9 cellular contexts compared by ENCODE assay signal in genomic region chr2:31324000-31324633, GRCh38.
A peak's percentile ranks its signal among the peaks of the same experiment; 100 is the strongest.
DNase-seq lines count a peak whose midpoint lies in the region; ATAC-seq, FAIRE-seq and TF ChIP-seq lines count a peak whose summit lies in the region.
"Had no signal": no experiment of that assay in that cellular context is flagged by ENCODE, and none has a peak within 500 bp of the region (broad histone marks: within the 10 kb centered on the region; RNA-seq: fewer than 3 reads in every experiment).

No MANE protein-coding gene starts in this region.

- H3K4me3 Mint-ChIP-seq in activated T-cell treated with anti-CD3 and anti-CD28 coated beads, Interleukin-2, amount 50 U/mL, for 24 hours: peak overlapping the region; percentile 6

- no peak overlapping the region for H3K4me2 ChIP-seq in GM12878 (ENCODE audit: control insufficient read depth, insufficient read depth)

- no peak for DNase-seq in activated T-cell treated with anti-CD3 and anti-CD28 coated beads, Interleukin-2, amount 50 U/mL, for 24 hours
- DNase-seq in activated T-cell treated with anti-CD3 and anti-CD28 coated beads, Interleukin-2, amount 50 U/mL, for 48 hours: no peak
- peak; percentile 40 for DNase-seq in GM12878 (ENCODE audit: low read depth, low spot score)
- DNase-seq in renal cortical epithelial cell (ENCODE audit: low read depth): peak; percentile 65
- no peak for DNase-seq in iPS-NIHi7 (ENCODE audit: extremely low spot score)
- no peak for DNase-seq in NCI-H524 (lab: John Stamatoyannopoulos, UW)
- DNase-seq in hepatic stellate cell (ENCODE audit: low spot score): no peak

- SMC1A ChIA-PET in GM12878 (lab: Charles Lee; ENCODE audit: uncharacterized antibody, unreplicated experiment): interaction anchor here (0.7 to 1.8 kb wide), 6 partner anchors 9 to 612 kb away, joined by 3 to 10 read pairs (median 4); no protein-coding TSS in a partner anchor

- TF ChIP-seq CTCF in GM12878 (IDR thresholded peaks at IDR 0.05 in 2 of 3, conservative IDR thresholded peaks at IDR 0.05 in 1 of 3; ENCODE audit: control insufficient read depth in 2 of 3, extremely low read depth in 1 of 3, insufficient read depth in 1 of 3, low read depth in 3 of 3, low read length in 3 of 3): no peak

- peak overlapping the region; percentile 17; the same call in 1 of the 2 replicates for H3K4me3 ChIP-seq in GM12878

- H3K27me3 ChIP-seq in GM12878 (replicated peaks in 1 of 2; ENCODE audit: control insufficient read depth in 2 of 2, insufficient read depth in 2 of 2, low read length in 1 of 2): no peaks in the 10 kb centered on the region

- peak; percentile 59 for FAIRE-seq in GM12878 (lab: Jason Lieb, UNC)

- ATAC-seq in HG03175 (IDR thresholded peaks at IDR 0.05; ENCODE audit: unreplicated experiment): peak; percentile 83
- ATAC-seq in GM12878: peak; percentile 85

- in situ Hi-C loops in GM12878 (cut with MboI): no loop called here

- H2AFZ ChIP-seq in GM12878 (ENCODE audit: control insufficient read depth, low read depth, low read length): no peak overlapping the region

- H3K27ac Mint-ChIP-seq in activated T-cell treated with anti-CD3 and anti-CD28 coated beads, Interleukin-2, amount 50 U/mL, for 24 hours: peak overlapping the region; percentile 73

- RAD21 ChIA-PET in GM12878 (lab: Charles Lee; ENCODE audit: unreplicated experiment): interaction anchor here (1.3 kb wide), 2 partner anchors 67 to 68 kb away, joined by 3 to 6 read pairs; no protein-coding TSS in a partner anchor

- intact Hi-C loops in GM12878 (cut with micrococcal nuclease; ENCODE audit: unreplicated experiment): no loop called here

- H3K36me3 ChIP-seq in GM12878 (ENCODE audit: control insufficient read depth in 2 of 2, insufficient read depth in 2 of 2, low read length in 1 of 2): no peaks in the 10 kb centered on the region

- no peaks in the 10 kb centered on the region for H3K79me2 ChIP-seq in GM12878 (ENCODE audit: control insufficient read depth, insufficient read depth, low read length)

- H3K4me1 ChIP-seq in GM12878 (ENCODE audit: control insufficient read depth, insufficient read depth, low read length): peaks cover 7% of the 10 kb centered on the region; the same call in 1 of the 2 replicates

- no TSS peak for BruUV-seq in GM12878 (replicated peaks; lab: Mats Ljungman, UMichigan)

- no peaks in the 10 kb centered on the region for H3K27me3 Mint-ChIP-seq in activated T-cell treated with anti-CD3 and anti-CD28 coated beads, Interleukin-2, amount 50 U/mL, for 24 hours

- TF ChIP-seq RAD21 in GM12878 (IDR thresholded peaks at IDR 0.05; ENCODE audit: insufficient read depth, low read depth, low read length): no peak

- H3K27ac ChIP-seq in GM12878 (ENCODE audit: control insufficient read depth, insufficient read depth): no peak overlapping the region
- H3K27ac ChIP-seq: C4-2B had no signal

- POLR2A ChIA-PET in GM12878 (lab: Charles Lee): no interaction called here

- TF ChIP-seq POLR2A in GM12878 (IDR thresholded peaks at IDR 0.05; ENCODE audit: low read depth, low read length): no peak

- H3K9ac ChIP-seq in GM12878 (ENCODE audit: control insufficient read depth, insufficient read depth, low read length): no peak overlapping the region

- peak; percentile 36 to 39; a peak in 1 of 4 replicates for TF ChIP-seq EP300 in GM12878 (IDR thresholded peaks at IDR 0.05; ENCODE audit: borderline replicate concordance in 1 of 2, control insufficient read depth in 1 of 2, low read depth in 2 of 2, low read length in 2 of 2)

- H4K20me1 ChIP-seq in GM12878 (ENCODE audit: control insufficient read depth, insufficient read depth): no peaks in the 10 kb centered on the region

- WGBS in GM12878 (ENCODE audit: insufficient coverage, insufficient replicate concordance, low lambda C conversion rate, missing lambda C conversion rate): 0% methylated on average over 5 of the region's 5 CpGs

- H3K36me3 Mint-ChIP-seq in activated T-cell treated with anti-CD3 and anti-CD28 coated beads, Interleukin-2, amount 50 U/mL, for 24 hours (ENCODE audit: low read depth): no peaks in the 10 kb centered on the region

- H3K9me3 ChIP-seq in GM12878 (replicated peaks; ENCODE audit: control insufficient read depth, insufficient read depth, low read length): no peaks in the 10 kb centered on the region

- CTCF ChIA-PET in GM12878 (lab: Yijun Ruan, JAX): interaction anchor here (1.0 to 3.4 kb wide), 4 partner anchors 9 to 613 kb away, joined by 3 to 11 read pairs (median 7); partner anchors contain the start of gene EHD3

- no peaks in the 10 kb centered on the region for H3K9me3 Mint-ChIP-seq in activated T-cell treated with anti-CD3 and anti-CD28 coated beads, Interleukin-2, amount 50 U/mL, for 24 hours

- H3K4me1 Mint-ChIP-seq in activated T-cell treated with anti-CD3 and anti-CD28 coated beads, Interleukin-2, amount 50 U/mL, for 24 hours (ENCODE audit: low read depth): peaks cover 43% of the 10 kb centered on the region

TF ChIP-seq in GM12878, 131 proteins besides CTCF, POLR2A, EP300 and RAD21 (continues in another document):
- TF ChIP-seq CEBPB (IDR thresholded peaks at IDR 0.05; ENCODE audit: borderline replicate concordance in 1 of 2, low read depth in 2 of 2, low read length in 2 of 2): no peak
- TF ChIP-seq NRF1 (conservative IDR thresholded peaks at IDR 0.05; ENCODE audit: low read depth, low read length): no peak
- TF ChIP-seq NR2C2 (IDR thresholded peaks at IDR 0.05; ENCODE audit: borderline replicate concordance, control insufficient read depth, insufficient read length, low read depth): no peak
- no peak for TF ChIP-seq POLR2AphosphoS2 (IDR thresholded peaks at IDR 0.05; ENCODE audit: low read depth, low read length)
- peak; percentile 73 for TF ChIP-seq DPF2 (IDR thresholded peaks at IDR 0.05)
- peak; percentile 66; the same call in 1 of the 2 replicates for TF ChIP-seq MEF2A (IDR thresholded peaks at IDR 0.05; ENCODE audit: insufficient read depth, low read depth, low read length)
- TF ChIP-seq ZNF24 (IDR thresholded peaks at IDR 0.05): 0 out of 2 replicates have a peak, but pooled peaks have one; percentile 8
- peak; percentile 92 for TF ChIP-seq MTA2 (IDR thresholded peaks at IDR 0.05; ENCODE audit: low read depth)
- TF ChIP-seq, protein P1, sequence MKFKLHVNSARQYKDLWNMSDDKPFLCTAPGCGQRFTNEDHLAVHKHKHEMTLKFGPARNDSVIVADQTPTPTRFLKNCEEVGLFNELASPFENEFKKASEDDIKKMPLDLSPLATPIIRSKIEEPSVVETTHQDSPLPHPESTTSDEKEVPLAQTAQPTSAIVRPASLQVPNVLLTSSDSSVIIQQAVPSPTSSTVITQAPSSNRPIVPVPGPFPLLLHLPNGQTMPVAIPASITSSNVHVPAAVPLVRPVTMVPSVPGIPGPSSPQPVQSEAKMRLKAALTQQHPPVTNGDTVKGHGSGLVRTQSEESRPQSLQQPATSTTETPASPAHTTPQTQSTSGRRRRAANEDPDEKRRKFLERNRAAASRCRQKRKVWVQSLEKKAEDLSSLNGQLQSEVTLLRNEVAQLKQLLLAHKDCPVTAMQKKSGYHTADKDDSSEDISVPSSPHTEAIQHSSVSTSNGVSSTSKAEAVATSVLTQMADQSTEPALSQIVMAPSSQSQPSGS (IDR thresholded peaks at IDR 0.05; ENCODE audit: low read length): peak; percentile 69; the same call in 1 of the 2 replicates
- peak; percentile 26; the same call in 1 of the 2 replicates for TF ChIP-seq NBN (IDR thresholded peaks at IDR 0.05)
- TF ChIP-seq JUNB (IDR thresholded peaks at IDR 0.05): peak; percentile 82
- peak; percentile 76; the same call in 1 of the 2 replicates for TF ChIP-seq NFIC (IDR thresholded peaks at IDR 0.05; ENCODE audit: low read depth, low read length)
- TF ChIP-seq EED (IDR thresholded peaks at IDR 0.05; ENCODE audit: low read depth): no peak
- peak; percentile 67 for TF ChIP-seq RUNX3 (IDR thresholded peaks at IDR 0.05; ENCODE audit: low read length)
- 0 out of 2 replicates have a peak, but pooled peaks have one; percentile 10 for TF ChIP-seq BCL11A (IDR thresholded peaks at IDR 0.05; ENCODE audit: low read depth, low read length)
- peak; percentile 66; the same call in 1 of the 2 replicates for TF ChIP-seq BACH1 (IDR thresholded peaks at IDR 0.05; ENCODE audit: borderline replicate concordance)
- TF ChIP-seq FOXK2 (IDR thresholded peaks at IDR 0.05): peak; percentile 26; the same call in 1 of the 2 replicates
- TF ChIP-seq MEF2B (IDR thresholded peaks at IDR 0.05; ENCODE audit: partially characterized antibody, poor library complexity, severe bottlenecking): peak; percentile 63
- TF ChIP-seq ATF7 (IDR thresholded peaks at IDR 0.05; ENCODE audit: low read depth): peak; percentile 85
- TF ChIP-seq, protein P2, sequence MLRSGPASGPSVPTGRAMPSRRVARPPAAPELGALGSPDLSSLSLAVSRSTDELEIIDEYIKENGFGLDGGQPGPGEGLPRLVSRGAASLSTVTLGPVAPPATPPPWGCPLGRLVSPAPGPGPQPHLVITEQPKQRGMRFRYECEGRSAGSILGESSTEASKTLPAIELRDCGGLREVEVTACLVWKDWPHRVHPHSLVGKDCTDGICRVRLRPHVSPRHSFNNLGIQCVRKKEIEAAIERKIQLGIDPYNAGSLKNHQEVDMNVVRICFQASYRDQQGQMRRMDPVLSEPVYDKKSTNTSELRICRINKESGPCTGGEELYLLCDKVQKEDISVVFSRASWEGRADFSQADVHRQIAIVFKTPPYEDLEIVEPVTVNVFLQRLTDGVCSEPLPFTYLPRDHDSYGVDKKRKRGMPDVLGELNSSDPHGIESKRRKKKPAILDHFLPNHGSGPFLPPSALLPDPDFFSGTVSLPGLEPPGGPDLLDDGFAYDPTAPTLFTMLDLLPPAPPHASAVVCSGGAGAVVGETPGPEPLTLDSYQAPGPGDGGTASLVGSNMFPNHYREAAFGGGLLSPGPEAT (IDR thresholded peaks at IDR 0.05; ENCODE audit: low read depth): peak; percentile 67
- TF ChIP-seq ZNF217 (IDR thresholded peaks at IDR 0.05): peak; percentile 48; the same call in 1 of the 2 replicates
- TF ChIP-seq FOXM1 (IDR thresholded peaks at IDR 0.05; ENCODE audit: low read depth, low read length): 0 out of 2 replicates have a peak, but pooled peaks have one; percentile 27
- 0 out of 2 replicates have a peak, but pooled peaks have one; percentile 32 for TF ChIP-seq MTA3 (IDR thresholded peaks at IDR 0.05; ENCODE audit: borderline replicate concordance, low read length)
- TF ChIP-seq IKZF2 (IDR thresholded peaks at IDR 0.05): peak; percentile 74 to 87; a peak in 3 of 4 replicates

Comparison
In these comparisons a context has a peak if more than half of its experiments do, and no peak if none do; other contexts are left out.
1. DNase-seq: peak in GM12878 (single experiment) and renal cortical epithelial cell (single experiment); none in activated T-cell treated with anti-CD3 and anti-CD28 coated beads, Interleukin-2, amount 50 U/mL, for 24 hours (single experiment), activated T-cell treated with anti-CD3 and anti-CD28 coated beads, Interleukin-2, amount 50 U/mL, for 48 hours (0 of 2), iPS-NIHi7 (single experiment), NCI-H524 (0 of 2) and hepatic stellate cell (single experiment).